In the genomic region with DNA sequence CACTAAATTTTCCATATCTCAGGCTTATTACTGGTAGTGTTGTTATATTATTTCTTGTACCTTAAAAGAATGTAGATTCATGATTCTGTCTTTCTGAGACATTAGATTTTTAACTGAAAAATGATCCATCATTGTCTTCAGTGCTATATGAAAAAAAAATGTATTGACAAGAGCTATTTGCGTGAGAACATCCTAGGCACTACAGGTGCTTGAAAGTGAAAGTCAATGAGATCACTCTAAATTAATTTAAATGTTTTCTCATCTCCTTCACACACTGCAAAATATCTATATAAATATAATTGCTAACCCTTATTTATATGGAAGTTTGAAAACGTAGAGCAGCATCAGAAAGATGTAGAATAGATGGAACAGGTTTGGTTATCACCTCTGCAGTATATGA, we compare ENCODE assay signal across 19 cellular contexts.
DNase-seq lines count a peak whose midpoint lies in the region; ATAC-seq, FAIRE-seq and TF ChIP-seq lines count a peak whose summit lies in the region.
"Had no signal": no experiment of that assay in that cellular context is flagged by ENCODE, and none has a peak within 500 bp of the region (broad histone marks: within the 10 kb centered on the region; RNA-seq: fewer than 3 reads in every experiment).

No MANE protein-coding gene starts in this region.

- peaks cover 7% of the 10 kb centered on the region; the same call in 1 of the 3 replicates for H3K9me3 ChIP-seq in A549

- no peak overlapping the region for H3K4me2 ChIP-seq in A549
- H3K4me2 ChIP-seq: GM23338 had no signal

- ATAC-seq in A549: no peak
- ATAC-seq in GM18858 (IDR thresholded peaks at IDR 0.05; ENCODE audit: unreplicated experiment): peak; percentile 38
- peak; percentile 68 for ATAC-seq in HG02885 (IDR thresholded peaks at IDR 0.05; ENCODE audit: poor library complexity, unreplicated experiment)
- ATAC-seq in GM18502 (IDR thresholded peaks at IDR 0.05; ENCODE audit: poor library complexity, unreplicated experiment): no peak
- ATAC-seq: GM23338, HCT116 had no signal

- TF ChIP-seq EP300 in A549 (IDR thresholded peaks at IDR 0.05): no peak

- TF ChIP-seq POLR2A in A549 (IDR thresholded peaks at IDR 0.05; ENCODE audit: low read length): no peak

- no peak for DNase-seq in A549 (ENCODE audit: low read depth in 1 of 2, low spot score in 1 of 2)
- peak; percentile 2 for DNase-seq in GM10266 (ENCODE audit: extremely low spot score)
- DNase-seq in HTR-8/SVneo (ENCODE audit: insufficient read length, low spot score): no peak
- DNase-seq in Kasumi-1 (lab: John Stamatoyannopoulos, UW): no peak
- DNase-seq: 8988T; C1 segment of cervical spinal cord; Calu3; CD4-positive, alpha-beta memory T cell; COR-L47; DMS53; DMS79 treated with DMSO at 0.1 percent for 48 hours; GF-D8; H9 had no signal

- no peak overlapping the region for H3K4me3 ChIP-seq in A549
- H3K4me3 ChIP-seq: GM23338 had no signal

- WGBS in A549 (ENCODE audit: missing lambda C conversion rate): 2% methylated on average over 2 of the region's 2 CpGs

- CTCF ChIA-PET in A549 (lab: Yijun Ruan, JAX): no interaction called here

- no peak for TF ChIP-seq RAD21 in A549 (conservative IDR thresholded peaks at IDR 0.05 in 1 of 2, IDR thresholded peaks at IDR 0.05 in 1 of 2)

- H3K27ac ChIP-seq in A549: no peak overlapping the region

- H3K4me1 ChIP-seq in A549: no peaks in the 10 kb centered on the region

- no peak for TF ChIP-seq CTCF in A549 (IDR thresholded peaks at IDR 0.05)
- TF ChIP-seq CTCF in GM10266 (IDR thresholded peaks at IDR 0.05; ENCODE audit: control insufficient read depth, insufficient read depth, low read depth, missing control alignments): no peak

- POLR2A ChIA-PET in A549 (lab: Yijun Ruan, JAX): no interaction called here

- FAIRE-seq in A549 (lab: Jason Lieb, UNC) (peak; percentile 67), HTR-8/SVneo (lab: Jason Lieb, UNC) (no peak)
- FAIRE-seq: GM12892 had no signal

TF ChIP-seq in A549, 52 proteins besides CTCF, POLR2A, EP300 and RAD21:
- TF ChIP-seq, protein P1, sequence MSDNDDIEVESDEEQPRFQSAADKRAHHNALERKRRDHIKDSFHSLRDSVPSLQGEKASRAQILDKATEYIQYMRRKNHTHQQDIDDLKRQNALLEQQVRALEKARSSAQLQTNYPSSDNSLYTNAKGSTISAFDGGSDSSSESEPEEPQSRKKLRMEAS (IDR thresholded peaks at IDR 0.05): no peak
- no peak for TF ChIP-seq TFCP2L1 (CRISPR knock-in tag; IDR thresholded peaks at IDR 0.05)
- TF ChIP-seq TP53 (CRISPR knock-in tag; IDR thresholded peaks at IDR 0.05): no peak
- TF ChIP-seq ZFP36 (IDR thresholded peaks at IDR 0.05; ENCODE audit: borderline replicate concordance, partially characterized antibody): no peak
- no peak for TF ChIP-seq NR3C1 (IDR thresholded peaks at IDR 0.05)

Comparison
In these comparisons a context has a peak if more than half of its experiments do, and no peak if none do; other contexts are left out.
1. ATAC-seq: peak in GM18858 (single experiment) and HG02885 (single experiment); none in A549 (0 of 2) and GM18502 (single experiment).